ENCODE assay signal across 9 cellular contexts in genomic region chr22:50306753-50307749, GRCh38. TPM values are rescaled to one million over a fixed set of nuclear protein-coding genes. Genes with fewer than 3 reads are reported as not detected.
A peak's percentile ranks its signal among the peaks of the same experiment; 100 is the strongest.
DNase-seq lines count a peak whose midpoint lies in the region; ATAC-seq and TF ChIP-seq lines count a peak whose summit lies in the region.
"Had no signal": no experiment of that assay in that cellular context is flagged by ENCODE, and none has a peak within 500 bp of the region (broad histone marks: within the 10 kb centered on the region; RNA-seq: fewer than 3 reads in every experiment).

Gene PLXNB2, minus strand, starts transcription at chr22:50307646. Its CDS starts 17,062 bp downstream, at chr22:50290584.

- peak within 1 kb of the TSS; percentile 69 for H3K4me3 Mint-ChIP-seq in activated CD4-positive, alpha-beta memory T cell treated with anti-CD3 and anti-CD28 coated beads, Interleukin-2, amount 10 ng/mL, durations not matched to agents 7 days and 5 days
- H3K4me3 Mint-ChIP-seq: activated naive CD4-positive, alpha-beta T cell treated with anti-CD3 and anti-CD28 coated beads, Interleukin-2, amount 50 U/mL, for 24 hours had no signal

- H3K4me1 ChIP-seq in HEK293 (ENCODE audit: control insufficient read depth, insufficient read depth, low read length), result peaks cover 21% of the 10 kb centered on the region
- peaks cover 60% of the 10 kb centered on the region for H3K4me1 ChIP-seq in upper lobe of right lung

- intact Hi-C loops in upper lobe of right lung (cut with DNase I), result no loop called here

- H3K4me3 ChIP-seq in HEK293 (ENCODE audit: low read depth, low read length) (peak within 1 kb of the TSS; percentile 89), upper lobe of right lung (peak within 1 kb of the TSS; percentile 85)

- CTCF ChIA-PET in HEK293 (lab: Yijun Ruan, JAX), result interaction anchor here (0.6 to 2.5 kb wide), 9 partner anchors 10 to 67 kb away, joined by 3 to 18 read pairs (median 4); no protein-coding TSS in a partner anchor
- CTCF ChIA-PET in activated CD4-positive, alpha-beta memory T cell treated with anti-CD3 and anti-CD28 coated beads, Interleukin-2, amount 10 ng/mL, durations not matched to agents 7 days and 5 days (lab: Charles Lee), result interaction anchor here (0.6 to 1.3 kb wide), 2 partner anchors 17 to 87 kb away, joined by 3 to 4 read pairs; no protein-coding TSS in a partner anchor

- H3K36me3 ChIP-seq in HEK293 (ENCODE audit: control insufficient read depth in 2 of 2, insufficient read depth in 1 of 2, low read length in 2 of 2) (peaks cover 0 to 28% of the 10 kb centered on the region in 2 experiments; a peak in 1 of 3 replicates), upper lobe of right lung (no peaks in the 10 kb centered on the region)

- H3K4me1 Mint-ChIP-seq in activated CD4-positive, alpha-beta memory T cell treated with anti-CD3 and anti-CD28 coated beads, Interleukin-2, amount 10 ng/mL, durations not matched to agents 7 days and 5 days, result peaks cover 23% of the 10 kb centered on the region

- no peaks in the 10 kb centered on the region for H3K36me3 Mint-ChIP-seq in activated CD4-positive, alpha-beta memory T cell treated with anti-CD3 and anti-CD28 coated beads, Interleukin-2, amount 10 ng/mL, durations not matched to agents 7 days and 5 days (ENCODE audit: low read depth)
- H3K36me3 Mint-ChIP-seq: activated naive CD4-positive, alpha-beta T cell treated with anti-CD3 and anti-CD28 coated beads, Interleukin-2, amount 50 U/mL, for 24 hours had no signal

- TF ChIP-seq CTCF in HEK293 (tag by site-specific recombination; IDR thresholded peaks at IDR 0.05) (no peak), upper lobe of right lung (IDR thresholded peaks at IDR 0.05) (no peak)

- H3K27ac Mint-ChIP-seq in activated CD4-positive, alpha-beta memory T cell treated with anti-CD3 and anti-CD28 coated beads, Interleukin-2, amount 10 ng/mL, durations not matched to agents 7 days and 5 days, result no peak within 1 kb of the TSS
- H3K27ac Mint-ChIP-seq: activated naive CD4-positive, alpha-beta T cell treated with anti-CD3 and anti-CD28 coated beads, Interleukin-2, amount 50 U/mL, for 24 hours had no signal

- DNase-seq in DMS153 (lab: John Stamatoyannopoulos, UW) (peak; percentile 72), NCI-H446 treated with DMSO at 0.1 percent for 48 hours (lab: John Stamatoyannopoulos, UW) (peak; percentile 47), fibroblast of gingiva (ENCODE audit: low read depth) (peak; percentile 87), mucosa of gallbladder (ENCODE audit: low spot score) (peak; percentile 72), upper lobe of right lung (peak; percentile 92)
- peak; percentile 51 for DNase-seq in activated CD4-positive, alpha-beta memory T cell treated with anti-CD3 and anti-CD28 coated beads, Interleukin-2, amount 10 ng/mL, durations not matched to agents 7 days and 5 days

- ATAC-seq in upper lobe of right lung (peak; percentile 54), HG03175 (IDR thresholded peaks at IDR 0.05; ENCODE audit: unreplicated experiment) (no peak)

- H3K9me3 Mint-ChIP-seq in activated CD4-positive, alpha-beta memory T cell treated with anti-CD3 and anti-CD28 coated beads, Interleukin-2, amount 10 ng/mL, durations not matched to agents 7 days and 5 days, result no peaks in the 10 kb centered on the region
- H3K9me3 Mint-ChIP-seq: activated naive CD4-positive, alpha-beta T cell treated with anti-CD3 and anti-CD28 coated beads, Interleukin-2, amount 50 U/mL, for 24 hours had no signal

- H3K9me3 ChIP-seq in HEK293 (ENCODE audit: control insufficient read depth, insufficient read depth, low read depth, low read length), result no peaks in the 10 kb centered on the region
- H3K9me3 ChIP-seq in upper lobe of right lung, result no peaks in the 10 kb centered on the region

- POLR2A ChIA-PET in HEK293 (lab: Yijun Ruan, JAX), result interaction anchor here (0.6 to 4.7 kb wide), 24 partner anchors 9 to 345 kb away, joined by 3 to 37 read pairs (median 5); partner anchors contain the start of genes DENND6B, HDAC10, LMF2 and MAPK12
- POLR2A ChIA-PET in activated CD4-positive, alpha-beta memory T cell treated with anti-CD3 and anti-CD28 coated beads, Interleukin-2, amount 10 ng/mL, durations not matched to agents 7 days and 5 days (lab: Charles Lee), result interaction anchor here (0.8 to 1.4 kb wide), 4 partner anchors 13 to 35 kb away, joined by 3 to 4 read pairs (median 3); no protein-coding TSS in a partner anchor

- no peaks in the 10 kb centered on the region for H3K27me3 ChIP-seq in upper lobe of right lung

- peaks cover 9% of the 10 kb centered on the region for H3K27me3 Mint-ChIP-seq in activated CD4-positive, alpha-beta memory T cell treated with anti-CD3 and anti-CD28 coated beads, Interleukin-2, amount 10 ng/mL, durations not matched to agents 7 days and 5 days

- H3K27ac ChIP-seq in HEK293 (ENCODE audit: extremely low read depth, low read depth, low read length) (peak within 1 kb of the TSS; percentile 98), upper lobe of right lung (peak within 1 kb of the TSS; percentile 95)

TF ChIP-seq in HEK293, 187 proteins besides CTCF, POLR2A, EP300 and RAD21 (continues in another document):
- no peak for TF ChIP-seq ZNF138 (tag by site-specific recombination; IDR thresholded peaks at IDR 0.05; ENCODE audit: borderline replicate concordance)
- TF ChIP-seq ZNF184 (tag by site-specific recombination; IDR thresholded peaks at IDR 0.05), result no peak
- TF ChIP-seq ZNF311 (tag by site-specific recombination; IDR thresholded peaks at IDR 0.05; ENCODE audit: borderline replicate concordance), result no peak
- no peak for TF ChIP-seq KLF17 (tag by site-specific recombination; IDR thresholded peaks at IDR 0.05)
- TF ChIP-seq ZFHX2 (tag by site-specific recombination; conservative IDR thresholded peaks at IDR 0.05), result 0 out of 2 replicates have a peak, but pooled peaks have one; percentile 8
- TF ChIP-seq ZNF610 (tag by site-specific recombination; IDR thresholded peaks at IDR 0.05; ENCODE audit: borderline replicate concordance), result no peak
- TF ChIP-seq ZNF548 (tag by site-specific recombination; IDR thresholded peaks at IDR 0.05), result no peak
- TF ChIP-seq ZNF664 (tag by site-specific recombination; IDR thresholded peaks at IDR 0.05), result no peak
- no peak for TF ChIP-seq ZNF843 (tag by site-specific recombination; IDR thresholded peaks at IDR 0.05)
- no peak for TF ChIP-seq ZFP37 (tag by site-specific recombination; IDR thresholded peaks at IDR 0.05)
- peak; percentile 7; the same call in 1 of the 2 replicates for TF ChIP-seq ZIC2 (tag by site-specific recombination; IDR thresholded peaks at IDR 0.05)
- TF ChIP-seq ZNF2 (tag by site-specific recombination; IDR thresholded peaks at IDR 0.05), result no peak
- TF ChIP-seq ZNF560 (tag by site-specific recombination; IDR thresholded peaks at IDR 0.05; ENCODE audit: borderline replicate concordance), result no peak
- TF ChIP-seq GLI4 (tag by site-specific recombination; IDR thresholded peaks at IDR 0.05), result no peak
- TF ChIP-seq MYNN (tag by site-specific recombination; IDR thresholded peaks at IDR 0.05; ENCODE audit: borderline replicate concordance), result no peak
- no peak for TF ChIP-seq ZNF785 (tag by site-specific recombination; IDR thresholded peaks at IDR 0.05)
- TF ChIP-seq PATZ1 (tag by site-specific recombination; IDR thresholded peaks at IDR 0.05), result peak; percentile 51
- no peak for TF ChIP-seq ZNF248 (tag by site-specific recombination; IDR thresholded peaks at IDR 0.05)
- no peak for TF ChIP-seq ZNF292 (tag by site-specific recombination; IDR thresholded peaks at IDR 0.05; ENCODE audit: borderline replicate concordance, low read depth)
- no peak for TF ChIP-seq HOXA7 (CRISPR knock-in tag; IDR thresholded peaks at IDR 0.05; ENCODE audit: borderline replicate concordance)

RNA-seq across cellular contexts. Expression of gene PLXNB2, which starts in this region (rescaled TPM):
- total RNA-seq in activated CD4-positive, alpha-beta memory T cell treated with anti-CD3 and anti-CD28 coated beads, Interleukin-2, amount 10 ng/mL, durations not matched to agents 7 days and 5 days, result 10 to 100 TPM; 21.5 to 23.5 TPM
- 1,246 TPM for total RNA-seq in mucosa of gallbladder
- 308 TPM for total RNA-seq in upper lobe of right lung

Comparison
In these comparisons a context has a peak if more than half of its experiments do, and no peak if none do; other contexts are left out.
1. RNA of gene PLXNB2 (total RNA-seq): 1,246 TPM in mucosa of gallbladder (single experiment) and 308 TPM in upper lobe of right lung (single experiment); 21.5 to 23.5 TPM in activated CD4-positive, alpha-beta memory T cell treated with anti-CD3 and anti-CD28 coated beads, Interleukin-2, amount 10 ng/mL, durations not matched to agents 7 days and 5 days; every median in the first group is over 10 times any median in the second.
2. Peak in every context shown above with its lines, with median percentiles within 50 percentile points of each other: DNase-seq.